8 cellular contexts compared by ENCODE assay signal in genomic region chr3:31981206-31982181, GRCh38. TPM values are rescaled to one million over a fixed set of nuclear protein-coding genes. Genes with fewer than 3 reads are reported as not detected.
A peak's percentile ranks its signal among the peaks of the same experiment; 100 is the strongest.
DNase-seq lines count a peak whose midpoint lies in the region; ATAC-seq lines count a peak whose summit lies in the region.

TSS of gene OSBPL10 (minus strand) at chr3:31981262. CDS start at chr3:31981179, 83 bp downstream.
TSS of gene ZNF860 (plus strand) at chr3:31981750. CDS start at chr3:31989080, 7,330 bp downstream.

- no peaks in the 10 kb centered on the region for H3K27me3 ChIP-seq in iPS DF 6.9 (ENCODE audit: control insufficient read depth, insufficient read depth, low read length)

- H3K9me3 ChIP-seq in iPS DF 6.9 (ENCODE audit: control insufficient read depth, insufficient read depth, low read length), result no peaks in the 10 kb centered on the region

- H3K4me1 ChIP-seq in iPS DF 6.9 (ENCODE audit: control insufficient read depth, insufficient read depth, low read length), result no peaks in the 10 kb centered on the region

- WGBS in iPS DF 6.9 (ENCODE audit: insufficient coverage, insufficient read length), result no CpG with 5 or more reads among the region's 65 CpGs

- no peak for ATAC-seq in GM21381 (IDR thresholded peaks at IDR 0.05; ENCODE audit: unreplicated experiment)

- peak; percentile 32 for DNase-seq in SIG-M5 treated with dmso at 0.1 percent for 504 hours (lab: John Stamatoyannopoulos, UW; ENCODE audit: unreplicated experiment)
- no peak for DNase-seq in SIG-M5 (lab: John Stamatoyannopoulos, UW)
- DNase-seq in HS-27A (ENCODE audit: low read depth), result peak; percentile 94
- peak; percentile 42 for DNase-seq in SHP77 treated with DMSO at 0.1 percent for 48 hours (lab: John Stamatoyannopoulos, UW)
- DNase-seq in brain pericyte (ENCODE audit: low read depth, low spot score), result peak; percentile 71
- DNase-seq in iPS DF 6.9 (ENCODE audit: low read depth, low spot score), result no peak
- DNase-seq in pulmonary artery endothelial cell (ENCODE audit: low read depth, low spot score), result peak; percentile 82

- peak within 1 kb of the TSS; percentile 55 for H3K4me3 ChIP-seq in iPS DF 6.9 (ENCODE audit: low read length)

- H3K27ac ChIP-seq in iPS DF 6.9 (ENCODE audit: low read length), result no peak within 1 kb of the TSS

- no peaks in the 10 kb centered on the region for H3K36me3 ChIP-seq in iPS DF 6.9 (ENCODE audit: control insufficient read depth, insufficient read depth, low read length)

RNA-seq across cellular contexts. Expression of gene OSBPL10, which starts in this region (rescaled TPM):
- 17.3 and 20.2 TPM in 2 replicates for total RNA-seq in pulmonary artery endothelial cell

RNA-seq across cellular contexts. Expression of gene ZNF860, which starts in this region (rescaled TPM):
- total RNA-seq in pulmonary artery endothelial cell, result 1.6 and 3.2 TPM in 2 replicates

Comparison
In these comparisons a context has a peak if more than half of its experiments do, and no peak if none do; other contexts are left out.
1. DNase-seq: peak in SIG-M5 treated with dmso at 0.1 percent for 504 hours (single experiment), HS-27A (single experiment), SHP77 treated with DMSO at 0.1 percent for 48 hours (single experiment), brain pericyte (single experiment) and pulmonary artery endothelial cell (single experiment); none in SIG-M5 (single experiment) and iPS DF 6.9 (single experiment).